8 cellular contexts compared by ENCODE assay signal in genomic region chr20:29764922-29765610, GRCh38.
DNase-seq lines count a peak whose midpoint lies in the region; ATAC-seq and TF ChIP-seq lines count a peak whose summit lies in the region.
"Not testable (repeated sequence)": the region's sequence is repeated elsewhere in the genome, so short reads cannot be mapped to it uniquely, and the experiment has no call there.

No MANE protein-coding gene starts in this region.

- H3K27ac ChIP-seq in PC-3 (ENCODE audit: low read length); osteoblast (ENCODE audit: low read depth, low read length): not testable (repeated sequence)

- H3F3A ChIP-seq in PC-3 (ENCODE audit: low read length, unreplicated experiment): not testable (repeated sequence)

- peaks cover 68% of the 10 kb centered on the region for H3K36me3 Mint-ChIP-seq in WTC11
- H3K36me3 Mint-ChIP-seq in activated naive CD8-positive, alpha-beta T cell treated with anti-CD3 and anti-CD28 coated beads, Interleukin-2, amount 50 U/mL, for 24 hours (ENCODE audit: low read depth): not testable (repeated sequence)

- not testable (repeated sequence) for H3K36me3 ChIP-seq in PC-3 (ENCODE audit: low read depth, low read length); osteoblast (ENCODE audit: insufficient read depth, low read length)

- H3K9me3 Mint-ChIP-seq in WTC11: peaks cover 53% of the 10 kb centered on the region
- H3K9me3 Mint-ChIP-seq in activated naive CD8-positive, alpha-beta T cell treated with anti-CD3 and anti-CD28 coated beads, Interleukin-2, amount 50 U/mL, for 24 hours: peaks cover 14% of the 10 kb centered on the region

- not testable (repeated sequence) for H3K9me2 ChIP-seq in PC-3 (replicated peaks; ENCODE audit: low read length)

- ATAC-seq in PC-3; WTC11; activated naive CD8-positive, alpha-beta T cell treated with anti-CD3 and anti-CD28 coated beads, Interleukin-2, amount 50 U/mL, for 24 hours: not testable (repeated sequence)

- not testable (repeated sequence) for H3K4me3 Mint-ChIP-seq in WTC11; activated naive CD8-positive, alpha-beta T cell treated with anti-CD3 and anti-CD28 coated beads, Interleukin-2, amount 50 U/mL, for 24 hours

- H3K4me3 ChIP-seq in GM12865 (ENCODE audit: low read depth, low read length); Jurkat, Clone E6-1 (ENCODE audit: low read length); PC-3 (ENCODE audit: low read length); osteoblast (ENCODE audit: insufficient read depth, low read length): not testable (repeated sequence)

- not testable (repeated sequence) for H3K27me3 ChIP-seq in PC-3 (ENCODE audit: low read length); osteoblast (ENCODE audit: insufficient read depth, low read length)

- not testable (repeated sequence) for H3K9ac ChIP-seq in PC-3 (ENCODE audit: low read length)

- not testable (repeated sequence) for H3K27ac Mint-ChIP-seq in WTC11; activated naive CD8-positive, alpha-beta T cell treated with anti-CD3 and anti-CD28 coated beads, Interleukin-2, amount 50 U/mL, for 24 hours

- not testable (repeated sequence) for H4K20me1 ChIP-seq in PC-3 (ENCODE audit: low read length); osteoblast (ENCODE audit: insufficient read depth, low read length)

- POLR2A ChIA-PET in PC-3 (lab: Charles Lee; ENCODE audit: unreplicated experiment); WTC11 (lab: Charles Lee): not testable (repeated sequence)

- not testable (repeated sequence) for H2AFZ ChIP-seq in PC-3 (ENCODE audit: low read length); osteoblast (ENCODE audit: low read length)

- not testable (repeated sequence) for BruUV-seq in PC-3 (replicated peaks; lab: Mats Ljungman, UMichigan)

- H3K27me3 Mint-ChIP-seq in WTC11 (ENCODE audit: low read depth): peaks cover 19% of the 10 kb centered on the region
- H3K27me3 Mint-ChIP-seq in activated naive CD8-positive, alpha-beta T cell treated with anti-CD3 and anti-CD28 coated beads, Interleukin-2, amount 50 U/mL, for 24 hours: not testable (repeated sequence)

- intact Hi-C loops in PC-3 (cut with micrococcal nuclease): loop anchor here (10.0 kb wide), 1 partner anchor 320 kb away; no protein-coding TSS in a partner anchor

- TF ChIP-seq CTCF in GM12865 (IDR thresholded peaks at IDR 0.05; ENCODE audit: insufficient read depth, low read depth, low read length, missing control alignments) (peak; percentile 41), PC-3 (conservative IDR thresholded peaks at IDR 0.05; ENCODE audit: low read depth, low read length) (peak; percentile 62), WTC11 (IDR thresholded peaks at IDR 0.05) (0 out of 2 replicates have a peak, but pooled peaks have one; percentile 29)
- not testable (repeated sequence) for TF ChIP-seq CTCF in osteoblast (IDR thresholded peaks at IDR 0.05; ENCODE audit: extremely low read depth, low read depth, low read length)

- H3K4me1 Mint-ChIP-seq in WTC11; activated naive CD8-positive, alpha-beta T cell treated with anti-CD3 and anti-CD28 coated beads, Interleukin-2, amount 50 U/mL, for 24 hours: not testable (repeated sequence)

- H3K4me2 ChIP-seq in PC-3 (ENCODE audit: low read length); osteoblast (ENCODE audit: insufficient read depth, low read length): not testable (repeated sequence)

- H3K4me1 ChIP-seq in PC-3 (ENCODE audit: insufficient read depth, low read length); osteoblast (ENCODE audit: insufficient read depth, low read length): not testable (repeated sequence)

- not testable (repeated sequence) for H3K79me2 ChIP-seq in PC-3 (ENCODE audit: low read length); osteoblast (ENCODE audit: insufficient read depth, low read length)

- DNase-seq in A172 (ENCODE audit: low spot score) (peak; percentile 27), GM12865 (ENCODE audit: low read depth) (peak; percentile 61), NCI-H2081 (lab: John Stamatoyannopoulos, UW) (peak; percentile 42 to 51), PC-3 (peak; percentile 49), osteoblast (ENCODE audit: insufficient read length, low spot score, missing footprints) (peak; percentile 55)
- peak; percentile 25 for DNase-seq in Jurkat, Clone E6-1 (ENCODE audit: low read depth, low spot score)
- not testable (repeated sequence) for DNase-seq in WTC11 (ENCODE audit: low spot score)
- peak; percentile 25 for DNase-seq in activated naive CD8-positive, alpha-beta T cell treated with anti-CD3 and anti-CD28 coated beads, Interleukin-2, amount 50 U/mL, for 24 hours

- not testable (repeated sequence) for H3K9me3 ChIP-seq in PC-3 (ENCODE audit: low read length); osteoblast (ENCODE audit: low read depth, low read length)

- CTCF ChIA-PET in PC-3 (lab: Charles Lee); WTC11 (lab: Charles Lee): not testable (repeated sequence)
